ENCODE assay signal across 8 cellular contexts in the genomic region with DNA sequence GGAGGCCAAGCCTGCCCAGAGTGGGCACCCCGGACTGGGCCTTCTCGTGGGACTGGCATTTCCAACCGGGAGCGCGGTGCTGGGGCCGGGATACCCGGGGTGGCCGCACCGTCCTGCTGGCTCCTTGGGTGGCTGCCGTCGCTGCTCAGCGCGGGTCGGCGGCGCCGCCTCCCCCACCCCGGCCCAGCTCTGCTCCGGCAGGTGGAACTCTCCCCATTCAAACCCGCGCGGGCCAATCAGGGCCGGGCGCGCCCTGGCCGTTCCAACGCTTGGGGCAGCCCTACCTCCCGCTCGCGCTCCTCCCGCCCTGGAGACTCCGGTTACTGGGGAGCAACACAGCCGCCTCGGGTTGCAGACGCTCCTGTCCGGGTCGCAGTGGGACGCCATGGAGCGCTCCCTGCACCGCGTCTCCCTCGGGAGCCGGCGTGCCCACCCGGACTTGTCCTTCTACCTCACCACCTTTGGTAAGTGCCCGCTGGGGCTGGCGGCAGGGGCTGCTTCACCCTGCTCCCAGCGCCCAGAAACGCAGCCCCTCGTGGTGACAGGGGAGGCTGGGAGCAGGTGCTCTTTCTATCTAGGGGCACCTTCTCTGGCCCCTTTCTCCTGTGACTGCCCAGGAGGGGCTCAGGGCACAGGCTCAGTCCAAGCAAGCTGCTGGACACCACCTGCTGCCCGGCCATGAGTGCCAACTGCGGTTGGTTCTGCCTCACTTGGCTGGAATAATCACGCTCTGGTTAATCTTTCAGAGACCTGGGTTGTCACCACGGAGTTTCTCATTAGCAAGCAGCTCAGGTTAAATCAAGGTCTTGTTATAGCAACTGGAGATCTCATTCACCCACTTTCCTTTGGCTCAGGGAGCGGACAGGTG. TPM values are rescaled to one million over a fixed set of nuclear protein-coding genes. Genes with fewer than 3 reads are reported as not detected.
DNase-seq lines count a peak whose midpoint lies in the region; ATAC-seq and TF ChIP-seq lines count a peak whose summit lies in the region.

A gene (plus strand): TSS at position 310 of the 868 bp plus-strand sequence. CDS start 76 bp downstream, at position 386.

- WGBS in SK-N-SH (ENCODE audit: low lambda C conversion rate) = 76% methylated on average over 25 of the region's 55 CpGs

- CTCF ChIA-PET in SK-N-SH (lab: Yijun Ruan, JAX) = interaction anchor here (0.8 to 4.7 kb wide), 7 partner anchors 17 to 128 kb away, joined by 3 to 22 read pairs (median 7); no protein-coding TSS in a partner anchor

- no peak for ATAC-seq in SK-N-SH treated with all-trans-retinoic acid at 6 μM for 48 hours
- peak; percentile 97 for ATAC-seq in upper lobe of right lung
- ATAC-seq in HG03159 (IDR thresholded peaks at IDR 0.05; ENCODE audit: unreplicated experiment) = no peak
- no peak for ATAC-seq in GM21381 (IDR thresholded peaks at IDR 0.05; ENCODE audit: unreplicated experiment)

- no peak within 1 kb of the TSS for H3K9ac ChIP-seq in SK-N-SH

- H4K20me1 ChIP-seq in SK-N-SH (ENCODE audit: insufficient read depth) = no peaks in the 10 kb centered on the region

- POLR2A ChIA-PET in SK-N-SH (lab: Yijun Ruan, JAX) = no interaction called here

- DNase-seq in SK-N-SH (no peak), NCI-H82 (lab: John Stamatoyannopoulos, UW) (peak; percentile 79), ecto neural progenitor cell (ENCODE audit: low spot score) (peak; percentile 90), lung microvascular endothelial cell (ENCODE audit: low read depth in 2 of 2) (peak; percentile 22 to 24), upper lobe of right lung (peak; percentile 89)

- H3K4me3 ChIP-seq in SK-N-SH (ENCODE audit: low read depth in 2 of 2, low read length in 1 of 2) = no peak within 1 kb of the TSS
- peak within 1 kb of the TSS; percentile 50 for H3K4me3 ChIP-seq in upper lobe of right lung

- H3K27me3 ChIP-seq in SK-N-SH (ENCODE audit: insufficient read depth) = no peaks in the 10 kb centered on the region
- H3K27me3 ChIP-seq in upper lobe of right lung = no peaks in the 10 kb centered on the region

- H2AFZ ChIP-seq in SK-N-SH (ENCODE audit: low read depth) = no peak within 1 kb of the TSS

- no peak for TF ChIP-seq EP300 in SK-N-SH (IDR thresholded peaks at IDR 0.05; ENCODE audit: borderline replicate concordance in 1 of 2, low read depth in 1 of 2, low read length in 1 of 2)

- H3F3A ChIP-seq in SK-N-SH (replicated peaks; ENCODE audit: insufficient read depth) = no peaks in the 10 kb centered on the region

- H3K4me1 ChIP-seq in SK-N-SH (ENCODE audit: control insufficient read depth in 1 of 2, insufficient read depth in 2 of 2, low read depth in 1 of 2, low read length in 1 of 2) (peaks cover 0 to 18% of the 10 kb centered on the region in 2 experiments; a peak in 2 of 4 replicates), upper lobe of right lung (no peaks in the 10 kb centered on the region)

- H3K79me2 ChIP-seq in SK-N-SH (ENCODE audit: insufficient read depth) = no peaks in the 10 kb centered on the region

- no peak within 1 kb of the TSS for H3K4me2 ChIP-seq in SK-N-SH

- TF ChIP-seq CTCF in SK-N-SH (IDR thresholded peaks at IDR 0.05) = no peak
- no peak for TF ChIP-seq CTCF in upper lobe of right lung (IDR thresholded peaks at IDR 0.05)

- intact Hi-C loops in upper lobe of right lung (cut with DNase I) = no loop called here

- H3K9me3 ChIP-seq in SK-N-SH (peaks cover 5% of the 10 kb centered on the region; the same call in 1 of the 2 replicates), upper lobe of right lung (no peaks in the 10 kb centered on the region)

- H3K36me3 ChIP-seq in SK-N-SH (replicated peaks in 1 of 2; ENCODE audit: control insufficient read depth in 1 of 2, insufficient read depth in 2 of 2, low read length in 1 of 2) (no peaks in the 10 kb centered on the region), upper lobe of right lung (no peaks in the 10 kb centered on the region)

- no peaks in the 10 kb centered on the region for H3K9me2 ChIP-seq in SK-N-SH

- no peak for TF ChIP-seq RAD21 in SK-N-SH (IDR thresholded peaks at IDR 0.05; ENCODE audit: low read length)

- H3K27ac ChIP-seq in SK-N-SH (ENCODE audit: low read depth in 2 of 2, low read length in 1 of 2) (no peak within 1 kb of the TSS), upper lobe of right lung (no peak within 1 kb of the TSS)

TF ChIP-seq in SK-N-SH, 30 proteins besides CTCF, POLR2A, EP300 and RAD21:
- TF ChIP-seq JUND (IDR thresholded peaks at IDR 0.05) = no peak
- no peak for TF ChIP-seq POLR2AphosphoS5 (IDR thresholded peaks at IDR 0.05; ENCODE audit: low read depth, low read length)
- TF ChIP-seq, protein P1, sequence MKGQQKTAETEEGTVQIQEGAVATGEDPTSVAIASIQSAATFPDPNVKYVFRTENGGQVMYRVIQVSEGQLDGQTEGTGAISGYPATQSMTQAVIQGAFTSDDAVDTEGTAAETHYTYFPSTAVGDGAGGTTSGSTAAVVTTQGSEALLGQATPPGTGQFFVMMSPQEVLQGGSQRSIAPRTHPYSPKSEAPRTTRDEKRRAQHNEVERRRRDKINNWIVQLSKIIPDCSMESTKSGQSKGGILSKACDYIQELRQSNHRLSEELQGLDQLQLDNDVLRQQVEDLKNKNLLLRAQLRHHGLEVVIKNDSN (IDR thresholded peaks at IDR 0.05; ENCODE audit: borderline replicate concordance, low read depth) = no peak
- TF ChIP-seq MXI1 (IDR thresholded peaks at IDR 0.05; ENCODE audit: low read depth, low read length) = no peak
- no peak for TF ChIP-seq GABPA (IDR thresholded peaks at IDR 0.05; ENCODE audit: low read depth)
- no peak for TF ChIP-seq EZH2phosphoT487 (IDR thresholded peaks at IDR 0.05; ENCODE audit: borderline replicate concordance, low read depth)

TF ChIP-seq in SK-N-SH treated with all-trans-retinoic acid at 6 μM for 48 hours, 23 proteins besides CTCF, POLR2A, EP300 and RAD21:
- TF ChIP-seq, protein P2, sequence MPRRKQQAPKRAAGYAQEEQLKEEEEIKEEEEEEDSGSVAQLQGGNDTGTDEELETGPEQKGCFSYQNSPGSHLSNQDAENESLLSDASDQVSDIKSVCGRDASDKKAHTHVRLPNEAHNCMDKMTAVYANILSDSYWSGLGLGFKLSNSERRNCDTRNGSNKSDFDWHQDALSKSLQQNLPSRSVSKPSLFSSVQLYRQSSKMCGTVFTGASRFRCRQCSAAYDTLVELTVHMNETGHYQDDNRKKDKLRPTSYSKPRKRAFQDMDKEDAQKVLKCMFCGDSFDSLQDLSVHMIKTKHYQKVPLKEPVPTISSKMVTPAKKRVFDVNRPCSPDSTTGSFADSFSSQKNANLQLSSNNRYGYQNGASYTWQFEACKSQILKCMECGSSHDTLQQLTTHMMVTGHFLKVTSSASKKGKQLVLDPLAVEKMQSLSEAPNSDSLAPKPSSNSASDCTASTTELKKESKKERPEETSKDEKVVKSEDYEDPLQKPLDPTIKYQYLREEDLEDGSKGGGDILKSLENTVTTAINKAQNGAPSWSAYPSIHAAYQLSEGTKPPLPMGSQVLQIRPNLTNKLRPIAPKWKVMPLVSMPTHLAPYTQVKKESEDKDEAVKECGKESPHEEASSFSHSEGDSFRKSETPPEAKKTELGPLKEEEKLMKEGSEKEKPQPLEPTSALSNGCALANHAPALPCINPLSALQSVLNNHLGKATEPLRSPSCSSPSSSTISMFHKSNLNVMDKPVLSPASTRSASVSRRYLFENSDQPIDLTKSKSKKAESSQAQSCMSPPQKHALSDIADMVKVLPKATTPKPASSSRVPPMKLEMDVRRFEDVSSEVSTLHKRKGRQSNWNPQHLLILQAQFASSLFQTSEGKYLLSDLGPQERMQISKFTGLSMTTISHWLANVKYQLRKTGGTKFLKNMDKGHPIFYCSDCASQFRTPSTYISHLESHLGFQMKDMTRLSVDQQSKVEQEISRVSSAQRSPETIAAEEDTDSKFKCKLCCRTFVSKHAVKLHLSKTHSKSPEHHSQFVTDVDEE (CRISPR knock-in tag; IDR thresholded peaks at IDR 0.05) = no peak
- TF ChIP-seq ESRRG (CRISPR knock-in tag; IDR thresholded peaks at IDR 0.05) (no peak), PPARA (CRISPR knock-in tag; IDR thresholded peaks at IDR 0.05; ENCODE audit: borderline replicate concordance) (no peak)

RNA-seq across cellular contexts. Expression of the gene that starts here (rescaled TPM):
- 50.6 and 60.7 TPM in 2 replicates for polyA plus RNA-seq in SK-N-SH (2012; rRNA removed)
- polyA plus RNA-seq in SK-N-SH (2012; cell fraction: cytosol; rRNA removed) = 30.9 and 42.1 TPM in 2 replicates
- polyA plus RNA-seq in SK-N-SH (2012; cell fraction: nucleus; rRNA removed) = 66.8 and 95.4 TPM in 2 replicates
- total RNA-seq in lung microvascular endothelial cell = 126 and 198 TPM in 2 replicates
- total RNA-seq in upper lobe of right lung = 71.1 TPM
